Comparison of ENCODE assay signal across 22 cellular contexts in the genomic region with DNA sequence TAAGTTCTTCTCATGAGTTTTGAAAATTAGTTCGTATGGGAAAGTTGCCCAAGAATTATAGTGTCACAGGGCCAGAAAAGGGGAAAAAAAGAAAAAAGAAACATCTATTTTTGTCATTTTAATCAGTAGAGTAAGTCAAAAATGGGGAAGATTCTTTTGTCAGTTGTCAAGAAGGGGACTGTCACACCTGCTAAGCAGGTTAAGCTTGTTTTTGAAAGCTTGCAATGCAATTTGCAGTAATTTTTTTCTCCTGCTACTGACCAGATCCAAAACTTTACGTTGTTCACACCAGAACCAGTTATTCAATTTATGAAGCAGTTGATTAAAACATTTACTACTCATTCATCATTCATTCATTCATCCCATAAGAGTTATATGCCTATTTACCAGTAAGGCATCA.
"Had no signal": no experiment of that assay in that cellular context is flagged by ENCODE, and none has a peak within 500 bp of the region (broad histone marks: within the 10 kb centered on the region; RNA-seq: fewer than 3 reads in every experiment).

No MANE protein-coding gene starts in this region.

- H3K4me2 ChIP-seq: hepatocyte, smooth muscle cell had no signal

- H3K79me2 ChIP-seq: hepatocyte had no signal

- H3K9me3 ChIP-seq: heart left ventricle, prostate gland, right atrium auricular region, stomach, tibial artery, upper lobe of right lung, uterus had no signal

- H3K36me3 ChIP-seq: left lung, prostate gland, right atrium auricular region, stomach, upper lobe of right lung, uterus had no signal

- H3K27me3 ChIP-seq: heart left ventricle, hepatocyte, left lung, right atrium auricular region, stomach, tibial artery, upper lobe of right lung, uterus had no signal

- H3K27ac ChIP-seq: heart left ventricle, hepatocyte, left lung, prostate gland, right atrium auricular region, stomach, tibial artery, upper lobe of right lung, uterus had no signal

- H3K4me3 ChIP-seq: heart left ventricle, hepatocyte, left lung, prostate gland, right atrium auricular region, smooth muscle cell, stomach, tibial artery, upper lobe of right lung, uterus had no signal

- H2AFZ ChIP-seq: hepatocyte had no signal

- H3K4me1 ChIP-seq: prostate gland had no signal

- DNase-seq: cortex of kidney; effector memory CD8-positive, alpha-beta T cell; heart left ventricle; left cardiac atrium; left lung; mesenchymal stem cell; midbrain; naive thymus-derived CD4-positive, alpha-beta T cell; nucleus accumbens; stimulated activated CD4-positive, alpha-beta T cell treated with anti-CD3 and anti-CD28 coated beads, Interleukin-12 subunit alpha, Interleukin-12 subunit beta, amount 100 ng/mL, for 4 hours; stimulated activated CD4-positive, alpha-beta T cell treated with anti-CD3 and anti-CD28 coated beads, Interleukin-1b, Interleukin-23, amount 100 ng/mL, for 48 hours; stimulated activated CD4-positive, alpha-beta T cell treated with anti-CD3 and anti-CD28 coated beads, Interleukin-4, amount 100 ng/mL, for 1 hour; stimulated activated CD8-positive, alpha-beta memory T cell treated with anti-CD3 and anti-CD28 coated beads, Interleukin-4, amount 100 ng/mL, for 48 hours; stimulated activated naive CD4-positive, alpha-beta T cell treated with Interleukin-2 at 50 U/mL for 16 hours; stomach; tibial artery; upper lobe of right lung; uterus had no signal
